Comparison of ENCODE assay signal across 8 cellular contexts in genomic region chr14:106257569-106257994, GRCh38.
DNase-seq lines count a peak whose midpoint lies in the region; TF ChIP-seq lines count a peak whose summit lies in the region.
"Not testable (repeated sequence)": the region's sequence is repeated elsewhere in the genome, so short reads cannot be mapped to it uniquely, and the experiment has no call there.

No MANE protein-coding gene starts in this region.

- H3K79me2 ChIP-seq in neural progenitor cell (ENCODE audit: low read depth) = not testable (repeated sequence)

- POLR2A ChIA-PET in Caco-2 (lab: Charles Lee) = not testable (repeated sequence)

- H3K9ac ChIP-seq in neural progenitor cell = not testable (repeated sequence)

- H2AFZ ChIP-seq in neural progenitor cell (replicated peaks) = not testable (repeated sequence)

- not testable (repeated sequence) for H3K27ac Mint-ChIP-seq in Caco-2 (ENCODE audit: unreplicated experiment); activated T-helper 1 cell treated with anti-CD3 and anti-CD28 coated beads, Interleukin-12 subunit alpha, Interleukin-12 subunit beta, Interleukin-2, Interleukin-4 antibody, amounts not matched to agents 30 ng/mL and 10 ng/mL and 1 ng/mL, durations not matched to agents 14 hours and 24 hours and 36 hours; neural progenitor cell

- not testable (repeated sequence) for H3K36me3 ChIP-seq in Caco-2 (ENCODE audit: control insufficient read depth, insufficient read depth, low read length); neural progenitor cell

- not testable (repeated sequence) for H3K27me3 ChIP-seq in Caco-2 (replicated peaks; ENCODE audit: control insufficient read depth, insufficient read depth, low read length); neural progenitor cell

- H3K9me3 ChIP-seq in Caco-2 = not testable (repeated sequence)
- H3K9me3 ChIP-seq in neural progenitor cell (ENCODE audit: low read depth) = peaks cover 22% of the 10 kb centered on the region

- not testable (repeated sequence) for H3K27me3 Mint-ChIP-seq in Caco-2 (ENCODE audit: insufficient read depth, unreplicated experiment); neural progenitor cell (ENCODE audit: insufficient read depth, low read depth)
- H3K27me3 Mint-ChIP-seq in activated T-helper 1 cell treated with anti-CD3 and anti-CD28 coated beads, Interleukin-12 subunit alpha, Interleukin-12 subunit beta, Interleukin-2, Interleukin-4 antibody, amounts not matched to agents 30 ng/mL and 10 ng/mL and 1 ng/mL, durations not matched to agents 14 hours and 24 hours and 36 hours (ENCODE audit: insufficient read depth) = peaks cover 35% of the 10 kb centered on the region

- peak; percentile 80 to 93 for DNase-seq in Caco-2
- DNase-seq in NCI-H82 (lab: John Stamatoyannopoulos, UW) = peak; percentile 38
- DNase-seq in activated T-helper 1 cell treated with anti-CD3 and anti-CD28 coated beads, Interleukin-12 subunit alpha, Interleukin-12 subunit beta, Interleukin-2, Interleukin-4 antibody, amounts not matched to agents 30 ng/mL and 10 ng/mL and 1 ng/mL, durations not matched to agents 14 hours and 24 hours and 36 hours (ENCODE audit: low spot score) = peak; percentile 60
- DNase-seq in epithelial cell of proximal tubule (ENCODE audit: low read depth); neural progenitor cell (ENCODE audit: low spot score): not testable (repeated sequence)
- peak; percentile 54 to 70 for DNase-seq in stimulated activated CD8-positive, alpha-beta memory T cell treated with anti-CD3 and anti-CD28 coated beads, Interleukin-4, amount 100 ng/mL, for 1 hour (ENCODE audit: low read depth in 2 of 2, low spot score in 1 of 2)

- H3K4me3 Mint-ChIP-seq in Caco-2 (ENCODE audit: unreplicated experiment); activated T-helper 1 cell treated with anti-CD3 and anti-CD28 coated beads, Interleukin-12 subunit alpha, Interleukin-12 subunit beta, Interleukin-2, Interleukin-4 antibody, amounts not matched to agents 30 ng/mL and 10 ng/mL and 1 ng/mL, durations not matched to agents 14 hours and 24 hours and 36 hours; neural progenitor cell: not testable (repeated sequence)

- not testable (repeated sequence) for TF ChIP-seq EP300 in Ishikawa (IDR thresholded peaks at IDR 0.05; ENCODE audit: borderline replicate concordance)

- peak; percentile 79 to 88 for TF ChIP-seq CTCF in Caco-2 (IDR thresholded peaks at IDR 0.05; ENCODE audit: insufficient read depth in 1 of 2, low read depth in 1 of 2, low read length in 1 of 2, severe bottlenecking in 1 of 2, unreplicated experiment in 1 of 2)
- TF ChIP-seq CTCF in VCaP (conservative IDR thresholded peaks at IDR 0.05) = peak; percentile 96
- peak; percentile 70 for TF ChIP-seq CTCF in epithelial cell of proximal tubule (conservative IDR thresholded peaks at IDR 0.05; ENCODE audit: low read depth, low read length)
- peak; percentile 19 for TF ChIP-seq CTCF in neural progenitor cell (IDR thresholded peaks at IDR 0.05)

- H3K9me3 Mint-ChIP-seq in Caco-2 (ENCODE audit: unreplicated experiment); activated T-helper 1 cell treated with anti-CD3 and anti-CD28 coated beads, Interleukin-12 subunit alpha, Interleukin-12 subunit beta, Interleukin-2, Interleukin-4 antibody, amounts not matched to agents 30 ng/mL and 10 ng/mL and 1 ng/mL, durations not matched to agents 14 hours and 24 hours and 36 hours: not testable (repeated sequence)
- peaks cover 53% of the 10 kb centered on the region for H3K9me3 Mint-ChIP-seq in neural progenitor cell

- H4K20me1 ChIP-seq in neural progenitor cell (ENCODE audit: low read depth) = not testable (repeated sequence)

- not testable (repeated sequence) for H3K4me3 ChIP-seq in Caco-2 (ENCODE audit: low read depth, low read length); epithelial cell of proximal tubule (ENCODE audit: low read depth, low read length); neural progenitor cell

- peak overlapping the region; percentile 65; the same call in 1 of the 2 replicates for H3K27ac ChIP-seq in VCaP
- not testable (repeated sequence) for H3K27ac ChIP-seq in neural progenitor cell

- BruUV-seq in Caco-2 (replicated peaks; lab: Mats Ljungman, UMichigan) = not testable (repeated sequence)

- intact Hi-C loops in Caco-2 (cut with micrococcal nuclease; ENCODE audit: unreplicated experiment) = loop anchor here (1.0 kb wide), 1 partner anchor 50 kb away; no protein-coding TSS in a partner anchor
- intact Hi-C loops in activated T-helper 1 cell treated with anti-CD3 and anti-CD28 coated beads, Interleukin-12 subunit alpha, Interleukin-12 subunit beta, Interleukin-2, Interleukin-4 antibody, amounts not matched to agents 30 ng/mL and 10 ng/mL and 1 ng/mL, durations not matched to agents 14 hours and 24 hours and 36 hours (cut with micrococcal nuclease) = loop anchor here (1.0 kb wide), 1 partner anchor 11 kb away; no protein-coding TSS in a partner anchor

- not testable (repeated sequence) for H3K4me1 Mint-ChIP-seq in Caco-2 (ENCODE audit: low read depth, unreplicated experiment); activated T-helper 1 cell treated with anti-CD3 and anti-CD28 coated beads, Interleukin-12 subunit alpha, Interleukin-12 subunit beta, Interleukin-2, Interleukin-4 antibody, amounts not matched to agents 30 ng/mL and 10 ng/mL and 1 ng/mL, durations not matched to agents 14 hours and 24 hours and 36 hours (ENCODE audit: low read depth); neural progenitor cell

- TF ChIP-seq RAD21 in Ishikawa (IDR thresholded peaks at IDR 0.05; ENCODE audit: low read depth) = peak; percentile 20; the same call in 1 of the 2 replicates

- H3K36me3 Mint-ChIP-seq in Caco-2 (ENCODE audit: insufficient read depth, unreplicated experiment); activated T-helper 1 cell treated with anti-CD3 and anti-CD28 coated beads, Interleukin-12 subunit alpha, Interleukin-12 subunit beta, Interleukin-2, Interleukin-4 antibody, amounts not matched to agents 30 ng/mL and 10 ng/mL and 1 ng/mL, durations not matched to agents 14 hours and 24 hours and 36 hours (ENCODE audit: low read depth); neural progenitor cell: not testable (repeated sequence)

- H3F3A ChIP-seq in neural progenitor cell (ENCODE audit: low read depth) = not testable (repeated sequence)

- H3K4me1 ChIP-seq in Caco-2, neural progenitor cell: not testable (repeated sequence)

- H3K4me2 ChIP-seq in neural progenitor cell = not testable (repeated sequence)

- CTCF ChIA-PET in Caco-2 (lab: Charles Lee) = interaction anchor here (0.8 to 1.5 kb wide), 3 partner anchors 20 to 163 kb away, joined by 3 to 5 read pairs (median 4); no protein-coding TSS in a partner anchor

Comparison
In these comparisons a context has a peak if more than half of its experiments do, and no peak if none do; other contexts are left out.
1. CTCF ChIP-seq: peak in every context shown above with its lines; median percentile 96 in VCaP; 84 in Caco-2; 70 in epithelial cell of proximal tubule; 19 in neural progenitor cell.